1 cellular context compared by ENCODE assay signal in the genomic region with DNA sequence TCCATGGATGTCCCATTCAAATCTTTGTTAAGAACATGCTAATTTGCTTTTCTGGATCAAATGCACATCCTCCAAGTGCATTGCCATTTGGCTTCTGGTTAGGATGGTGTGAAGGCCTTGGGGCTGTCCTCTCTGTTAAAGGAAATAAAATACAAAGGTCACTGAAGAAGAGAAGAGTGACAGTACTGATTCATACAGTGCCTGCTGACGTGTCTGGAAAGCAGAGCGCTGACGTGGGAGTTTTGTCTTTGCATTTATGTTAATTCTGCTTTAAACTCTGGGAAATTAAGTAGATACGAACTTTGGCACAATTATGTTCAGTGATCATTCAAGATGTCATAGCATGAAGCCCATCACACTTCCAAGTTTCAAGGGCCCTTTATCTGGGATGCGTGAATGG.
TF ChIP-seq lines count a peak whose summit lies in the region.

No MANE protein-coding gene starts in this region.

TF ChIP-seq in HepG2, 621 proteins besides CTCF, POLR2A, EP300 and RAD21 (continued from another document):
- TF ChIP-seq, protein P1, sequence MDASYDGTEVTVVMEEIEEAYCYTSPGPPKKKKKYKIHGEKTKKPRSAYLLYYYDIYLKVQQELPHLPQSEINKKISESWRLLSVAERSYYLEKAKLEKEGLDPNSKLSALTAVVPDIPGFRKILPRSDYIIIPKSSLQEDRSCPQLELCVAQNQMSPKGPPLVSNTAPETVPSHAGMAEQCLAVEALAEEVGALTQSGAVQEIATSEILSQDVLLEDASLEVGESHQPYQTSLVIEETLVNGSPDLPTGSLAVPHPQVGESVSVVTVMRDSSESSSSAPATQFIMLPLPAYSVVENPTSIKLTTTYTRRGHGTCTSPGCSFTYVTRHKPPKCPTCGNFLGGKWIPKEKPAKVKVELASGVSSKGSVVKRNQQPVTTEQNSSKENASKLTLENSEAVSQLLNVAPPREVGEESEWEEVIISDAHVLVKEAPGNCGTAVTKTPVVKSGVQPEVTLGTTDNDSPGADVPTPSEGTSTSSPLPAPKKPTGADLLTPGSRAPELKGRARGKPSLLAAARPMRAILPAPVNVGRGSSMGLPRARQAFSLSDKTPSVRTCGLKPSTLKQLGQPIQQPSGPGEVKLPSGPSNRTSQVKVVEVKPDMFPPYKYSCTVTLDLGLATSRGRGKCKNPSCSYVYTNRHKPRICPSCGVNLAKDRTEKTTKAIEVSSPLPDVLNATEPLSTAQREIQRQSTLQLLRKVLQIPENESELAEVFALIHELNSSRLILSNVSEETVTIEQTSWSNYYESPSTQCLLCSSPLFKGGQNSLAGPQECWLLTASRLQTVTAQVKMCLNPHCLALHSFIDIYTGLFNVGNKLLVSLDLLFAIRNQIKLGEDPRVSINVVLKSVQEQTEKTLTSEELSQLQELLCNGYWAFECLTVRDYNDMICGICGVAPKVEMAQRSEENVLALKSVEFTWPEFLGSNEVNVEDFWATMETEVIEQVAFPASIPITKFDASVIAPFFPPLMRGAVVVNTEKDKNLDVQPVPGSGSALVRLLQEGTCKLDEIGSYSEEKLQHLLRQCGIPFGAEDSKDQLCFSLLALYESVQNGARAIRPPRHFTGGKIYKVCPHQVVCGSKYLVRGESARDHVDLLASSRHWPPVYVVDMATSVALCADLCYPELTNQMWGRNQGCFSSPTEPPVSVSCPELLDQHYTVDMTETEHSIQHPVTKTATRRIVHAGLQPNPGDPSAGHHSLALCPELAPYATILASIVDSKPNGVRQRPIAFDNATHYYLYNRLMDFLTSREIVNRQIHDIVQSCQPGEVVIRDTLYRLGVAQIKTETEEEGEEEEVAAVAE (CRISPR knock-in tag; IDR thresholded peaks at IDR 0.05; ENCODE audit: borderline replicate concordance) = no peak
- TF ChIP-seq CHCHD3 (CRISPR knock-in tag; IDR thresholded peaks at IDR 0.05) = no peak
- no peak for TF ChIP-seq ZNF660 (CRISPR knock-in tag; IDR thresholded peaks at IDR 0.05; ENCODE audit: borderline replicate concordance, low read depth)
- peak; percentile 39; the same call in 1 of the 2 replicates for TF ChIP-seq CREB1 (IDR thresholded peaks at IDR 0.05)
- TF ChIP-seq CREB1 (CRISPR knock-in tag; IDR thresholded peaks at IDR 0.05) = no peak
- no peak for TF ChIP-seq ZNF570 (CRISPR knock-in tag; IDR thresholded peaks at IDR 0.05; ENCODE audit: borderline replicate concordance)
- TF ChIP-seq ZMYM2 (CRISPR knock-in tag; IDR thresholded peaks at IDR 0.05) = no peak
- TF ChIP-seq, protein P2, sequence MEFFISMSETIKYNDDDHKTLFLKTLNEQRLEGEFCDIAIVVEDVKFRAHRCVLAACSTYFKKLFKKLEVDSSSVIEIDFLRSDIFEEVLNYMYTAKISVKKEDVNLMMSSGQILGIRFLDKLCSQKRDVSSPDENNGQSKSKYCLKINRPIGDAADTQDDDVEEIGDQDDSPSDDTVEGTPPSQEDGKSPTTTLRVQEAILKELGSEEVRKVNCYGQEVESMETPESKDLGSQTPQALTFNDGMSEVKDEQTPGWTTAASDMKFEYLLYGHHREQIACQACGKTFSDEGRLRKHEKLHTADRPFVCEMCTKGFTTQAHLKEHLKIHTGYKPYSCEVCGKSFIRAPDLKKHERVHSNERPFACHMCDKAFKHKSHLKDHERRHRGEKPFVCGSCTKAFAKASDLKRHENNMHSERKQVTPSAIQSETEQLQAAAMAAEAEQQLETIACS (CRISPR knock-in tag; IDR thresholded peaks at IDR 0.05) = no peak
- TF ChIP-seq, protein P3, sequence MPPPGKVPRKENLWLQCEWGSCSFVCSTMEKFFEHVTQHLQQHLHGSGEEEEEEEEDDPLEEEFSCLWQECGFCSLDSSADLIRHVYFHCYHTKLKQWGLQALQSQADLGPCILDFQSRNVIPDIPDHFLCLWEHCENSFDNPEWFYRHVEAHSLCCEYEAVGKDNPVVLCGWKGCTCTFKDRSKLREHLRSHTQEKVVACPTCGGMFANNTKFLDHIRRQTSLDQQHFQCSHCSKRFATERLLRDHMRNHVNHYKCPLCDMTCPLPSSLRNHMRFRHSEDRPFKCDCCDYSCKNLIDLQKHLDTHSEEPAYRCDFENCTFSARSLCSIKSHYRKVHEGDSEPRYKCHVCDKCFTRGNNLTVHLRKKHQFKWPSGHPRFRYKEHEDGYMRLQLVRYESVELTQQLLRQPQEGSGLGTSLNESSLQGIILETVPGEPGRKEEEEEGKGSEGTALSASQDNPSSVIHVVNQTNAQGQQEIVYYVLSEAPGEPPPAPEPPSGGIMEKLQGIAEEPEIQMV (CRISPR knock-in tag; IDR thresholded peaks at IDR 0.05; ENCODE audit: low read depth) = no peak
- TF ChIP-seq ZNF614 (CRISPR knock-in tag; IDR thresholded peaks at IDR 0.05; ENCODE audit: borderline replicate concordance) = no peak
- TF ChIP-seq PITX1 (CRISPR knock-in tag; IDR thresholded peaks at IDR 0.05) = no peak
